ENCODE assay signal across 1 cellular context in the genomic region with DNA sequence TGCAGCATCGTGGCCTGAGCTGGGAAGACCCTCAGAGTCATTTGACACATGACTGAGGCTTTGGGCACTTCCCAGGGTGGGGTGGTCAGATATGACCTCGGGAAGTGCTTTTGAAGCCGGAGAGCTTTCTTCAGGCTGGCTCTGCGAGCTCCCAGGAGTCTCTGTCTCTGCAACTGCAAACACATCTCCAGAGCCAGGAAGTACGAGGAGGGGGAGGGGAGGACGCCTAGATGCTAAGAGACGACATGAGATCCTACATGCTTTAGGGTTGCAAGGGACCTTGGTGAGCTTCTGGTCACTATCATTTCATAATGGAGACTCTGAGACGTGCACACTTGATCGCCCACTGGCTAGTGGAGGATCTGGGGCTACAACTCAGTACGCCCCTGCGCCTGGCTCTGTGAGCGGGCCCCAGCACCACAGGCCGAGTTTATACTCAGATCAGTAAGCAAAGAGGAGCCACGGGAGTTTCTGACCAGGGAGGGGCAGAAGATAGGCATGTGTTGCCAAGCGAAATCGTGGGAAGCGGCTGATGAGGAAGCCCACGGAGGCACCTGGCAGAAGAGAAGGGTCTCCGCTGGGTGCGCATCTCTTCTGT.
TF ChIP-seq lines count a peak whose summit lies in the region.

No MANE protein-coding gene starts in this region.

TF ChIP-seq in HepG2, 621 proteins besides CTCF, POLR2A, EP300 and RAD21 (continued from another document):
- TF ChIP-seq, protein P1, sequence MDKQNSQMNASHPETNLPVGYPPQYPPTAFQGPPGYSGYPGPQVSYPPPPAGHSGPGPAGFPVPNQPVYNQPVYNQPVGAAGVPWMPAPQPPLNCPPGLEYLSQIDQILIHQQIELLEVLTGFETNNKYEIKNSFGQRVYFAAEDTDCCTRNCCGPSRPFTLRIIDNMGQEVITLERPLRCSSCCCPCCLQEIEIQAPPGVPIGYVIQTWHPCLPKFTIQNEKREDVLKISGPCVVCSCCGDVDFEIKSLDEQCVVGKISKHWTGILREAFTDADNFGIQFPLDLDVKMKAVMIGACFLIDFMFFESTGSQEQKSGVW (CRISPR knock-in tag; IDR thresholded peaks at IDR 0.05; ENCODE audit: borderline replicate concordance) = no peak
